In genomic region chr4:7324651-7325121, GRCh38 we compare ENCODE assay signal across 13 cellular contexts.
DNase-seq lines count a peak whose midpoint lies in the region; ATAC-seq and TF ChIP-seq lines count a peak whose summit lies in the region.
"Had no signal": no experiment of that assay in that cellular context is flagged by ENCODE, and none has a peak within 500 bp of the region (broad histone marks: within the 10 kb centered on the region; RNA-seq: fewer than 3 reads in every experiment).

No MANE protein-coding gene starts in this region.

- peak overlapping the region; percentile 82 for H3K27ac ChIP-seq in cingulate gyrus (ENCODE audit: low read depth, low read length)
- H3K27ac ChIP-seq: vagina had no signal

- H3K27ac Mint-ChIP-seq in activated CD8-positive, alpha-beta T cell treated with anti-CD3 and anti-CD28 coated beads for 36 hours = no peak overlapping the region
- no peak overlapping the region for H3K27ac Mint-ChIP-seq in activated CD8-positive, alpha-beta T cell treated with anti-CD3 and anti-CD28 coated beads, Interleukin-2, amount 10 ng/mL, durations not matched to agents 7 days and 5 days
- H3K27ac Mint-ChIP-seq in activated CD4-positive, alpha-beta T cell treated with anti-CD3 and anti-CD28 coated beads, Interleukin-2, amount 10 ng/mL, durations not matched to agents 7 days and 5 days = no peak overlapping the region
- H3K27ac Mint-ChIP-seq: naive B cell had no signal

- CTCF ChIA-PET in activated CD8-positive, alpha-beta T cell treated with anti-CD3 and anti-CD28 coated beads for 36 hours (lab: Charles Lee) = interaction anchor here (1.3 kb wide), 1 partner anchor 11 kb away, joined by 5 read pairs; no protein-coding TSS in a partner anchor
- CTCF ChIA-PET in activated CD8-positive, alpha-beta T cell treated with anti-CD3 and anti-CD28 coated beads, Interleukin-2, amount 10 ng/mL, durations not matched to agents 7 days and 5 days (lab: Charles Lee) = interaction anchor here (0.9 kb wide), 1 partner anchor 11 kb away, joined by 3 read pairs; no protein-coding TSS in a partner anchor
- CTCF ChIA-PET in activated CD4-positive, alpha-beta T cell treated with anti-CD3 and anti-CD28 coated beads, Interleukin-2, amount 10 ng/mL, durations not matched to agents 7 days and 5 days (lab: Charles Lee) = no interaction called here

- H3K4me1 Mint-ChIP-seq in activated CD8-positive, alpha-beta T cell treated with anti-CD3 and anti-CD28 coated beads for 36 hours (ENCODE audit: low read depth) = no peaks in the 10 kb centered on the region
- H3K4me1 Mint-ChIP-seq in activated CD8-positive, alpha-beta T cell treated with anti-CD3 and anti-CD28 coated beads, Interleukin-2, amount 10 ng/mL, durations not matched to agents 7 days and 5 days (ENCODE audit: low read depth) = no peaks in the 10 kb centered on the region
- no peaks in the 10 kb centered on the region for H3K4me1 Mint-ChIP-seq in activated CD4-positive, alpha-beta T cell treated with anti-CD3 and anti-CD28 coated beads, Interleukin-2, amount 10 ng/mL, durations not matched to agents 7 days and 5 days
- H3K4me1 Mint-ChIP-seq: naive B cell had no signal

- peaks cover 3% of the 10 kb centered on the region for H3K27me3 Mint-ChIP-seq in activated CD8-positive, alpha-beta T cell treated with anti-CD3 and anti-CD28 coated beads for 36 hours
- H3K27me3 Mint-ChIP-seq in activated CD8-positive, alpha-beta T cell treated with anti-CD3 and anti-CD28 coated beads, Interleukin-2, amount 10 ng/mL, durations not matched to agents 7 days and 5 days (ENCODE audit: low read depth) = no peaks in the 10 kb centered on the region
- H3K27me3 Mint-ChIP-seq in activated CD4-positive, alpha-beta T cell treated with anti-CD3 and anti-CD28 coated beads, Interleukin-2, amount 10 ng/mL, durations not matched to agents 7 days and 5 days = peaks cover 2% of the 10 kb centered on the region
- H3K27me3 Mint-ChIP-seq: naive B cell had no signal

- POLR2A ChIA-PET in activated CD8-positive, alpha-beta T cell treated with anti-CD3 and anti-CD28 coated beads for 36 hours (lab: Charles Lee) = no interaction called here
- POLR2A ChIA-PET in activated CD8-positive, alpha-beta T cell treated with anti-CD3 and anti-CD28 coated beads, Interleukin-2, amount 10 ng/mL, durations not matched to agents 7 days and 5 days (lab: Charles Lee) = no interaction called here
- POLR2A ChIA-PET in activated CD4-positive, alpha-beta T cell treated with anti-CD3 and anti-CD28 coated beads, Interleukin-2, amount 10 ng/mL, durations not matched to agents 7 days and 5 days (lab: Charles Lee) = no interaction called here

- H3K36me3 Mint-ChIP-seq in activated CD8-positive, alpha-beta T cell treated with anti-CD3 and anti-CD28 coated beads for 36 hours (ENCODE audit: low read depth) = no peaks in the 10 kb centered on the region
- no peaks in the 10 kb centered on the region for H3K36me3 Mint-ChIP-seq in activated CD8-positive, alpha-beta T cell treated with anti-CD3 and anti-CD28 coated beads, Interleukin-2, amount 10 ng/mL, durations not matched to agents 7 days and 5 days (ENCODE audit: low read depth)
- no peaks in the 10 kb centered on the region for H3K36me3 Mint-ChIP-seq in activated CD4-positive, alpha-beta T cell treated with anti-CD3 and anti-CD28 coated beads, Interleukin-2, amount 10 ng/mL, durations not matched to agents 7 days and 5 days (ENCODE audit: low read depth)
- H3K36me3 Mint-ChIP-seq: naive B cell had no signal

- intact Hi-C loops in activated CD8-positive, alpha-beta T cell treated with anti-CD3 and anti-CD28 coated beads for 36 hours (cut with micrococcal nuclease) = no loop called here

- peak; percentile 27 for DNase-seq in activated CD8-positive, alpha-beta T cell treated with anti-CD3 and anti-CD28 coated beads for 36 hours
- DNase-seq in activated CD8-positive, alpha-beta T cell treated with anti-CD3 and anti-CD28 coated beads, Interleukin-2, amount 10 ng/mL, durations not matched to agents 7 days and 5 days = no peak
- DNase-seq in NCI-H1105 (lab: John Stamatoyannopoulos, UW) (peak; percentile 66), GM10266 (ENCODE audit: extremely low spot score) (no peak)
- DNase-seq in stimulated activated CD8-positive, alpha-beta memory T cell treated with anti-CD3 and anti-CD28 coated beads, Interleukin-7, amount 100 ng/mL, for 4 hours (ENCODE audit: low read depth in 2 of 2) = peak; percentile 14 to 31
- DNase-seq in activated CD4-positive, alpha-beta T cell treated with anti-CD3 and anti-CD28 coated beads, Interleukin-2, amount 10 ng/mL, durations not matched to agents 7 days and 5 days = no peak
- no peak for DNase-seq in stimulated activated CD4-positive, alpha-beta T cell treated with anti-CD3 and anti-CD28 coated beads, Interleukin-1b, Interleukin-23, amount 100 ng/mL, for 48 hours
- DNase-seq: EL, foreskin fibroblast, MM.1S, naive B cell had no signal

- TF ChIP-seq CTCF in activated CD8-positive, alpha-beta T cell treated with anti-CD3 and anti-CD28 coated beads for 36 hours (IDR thresholded peaks at IDR 0.05) = no peak
- TF ChIP-seq CTCF in GM10266 (IDR thresholded peaks at IDR 0.05; ENCODE audit: control insufficient read depth, insufficient read depth, low read depth, missing control alignments) = no peak

- ATAC-seq in activated CD8-positive, alpha-beta T cell treated with anti-CD3 and anti-CD28 coated beads for 36 hours = peak; percentile 72
- ATAC-seq in activated CD8-positive, alpha-beta T cell treated with anti-CD3 and anti-CD28 coated beads, Interleukin-2, amount 10 ng/mL, durations not matched to agents 7 days and 5 days = no peak

- H3K9me3 Mint-ChIP-seq in activated CD8-positive, alpha-beta T cell treated with anti-CD3 and anti-CD28 coated beads for 36 hours = no peaks in the 10 kb centered on the region
- H3K9me3 Mint-ChIP-seq in activated CD8-positive, alpha-beta T cell treated with anti-CD3 and anti-CD28 coated beads, Interleukin-2, amount 10 ng/mL, durations not matched to agents 7 days and 5 days (ENCODE audit: insufficient read depth) = no peaks in the 10 kb centered on the region
- H3K9me3 Mint-ChIP-seq in activated CD4-positive, alpha-beta T cell treated with anti-CD3 and anti-CD28 coated beads, Interleukin-2, amount 10 ng/mL, durations not matched to agents 7 days and 5 days = no peaks in the 10 kb centered on the region

- H3K4me3 Mint-ChIP-seq in activated CD8-positive, alpha-beta T cell treated with anti-CD3 and anti-CD28 coated beads for 36 hours = no peak overlapping the region
- no peak overlapping the region for H3K4me3 Mint-ChIP-seq in activated CD8-positive, alpha-beta T cell treated with anti-CD3 and anti-CD28 coated beads, Interleukin-2, amount 10 ng/mL, durations not matched to agents 7 days and 5 days
- no peak overlapping the region for H3K4me3 Mint-ChIP-seq in activated CD4-positive, alpha-beta T cell treated with anti-CD3 and anti-CD28 coated beads, Interleukin-2, amount 10 ng/mL, durations not matched to agents 7 days and 5 days
- H3K4me3 Mint-ChIP-seq: naive B cell had no signal

Comparison
In these comparisons a context has a peak if more than half of its experiments do, and no peak if none do; other contexts are left out.
1. DNase-seq: peak in activated CD8-positive, alpha-beta T cell treated with anti-CD3 and anti-CD28 coated beads for 36 hours (single experiment), NCI-H1105 (single experiment) and stimulated activated CD8-positive, alpha-beta memory T cell treated with anti-CD3 and anti-CD28 coated beads, Interleukin-7, amount 100 ng/mL, for 4 hours (2 of 2); none in activated CD8-positive, alpha-beta T cell treated with anti-CD3 and anti-CD28 coated beads, Interleukin-2, amount 10 ng/mL, durations not matched to agents 7 days and 5 days (single experiment), GM10266 (single experiment), activated CD4-positive, alpha-beta T cell treated with anti-CD3 and anti-CD28 coated beads, Interleukin-2, amount 10 ng/mL, durations not matched to agents 7 days and 5 days (single experiment) and stimulated activated CD4-positive, alpha-beta T cell treated with anti-CD3 and anti-CD28 coated beads, Interleukin-1b, Interleukin-23, amount 100 ng/mL, for 48 hours (single experiment).